Comparison of ENCODE assay signal across 19 cellular contexts in the genomic region with DNA sequence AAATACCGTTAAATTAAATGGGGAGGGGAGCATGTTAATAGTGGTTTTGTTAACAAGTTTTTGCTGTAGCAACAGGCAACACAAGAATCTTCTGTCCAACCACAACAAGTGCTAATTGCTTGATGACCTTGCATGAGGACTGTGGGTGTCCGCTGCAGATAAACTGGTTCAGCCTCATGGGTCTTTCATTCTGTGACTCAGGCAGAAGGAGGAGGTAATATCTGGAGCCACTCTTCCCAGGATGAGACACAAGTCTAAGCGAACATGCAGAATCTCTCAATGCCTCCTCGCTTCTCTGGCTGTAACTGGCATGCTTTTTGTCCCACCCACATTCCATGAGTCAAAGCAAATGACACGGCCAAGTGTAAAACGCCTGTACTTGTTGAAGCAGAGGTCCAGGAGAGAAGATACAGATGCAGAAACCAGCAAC. TPM values are rescaled to one million over a fixed set of nuclear protein-coding genes. Genes with fewer than 3 reads are reported as not detected.
DNase-seq lines count a peak whose midpoint lies in the region; ATAC-seq, FAIRE-seq and TF ChIP-seq lines count a peak whose summit lies in the region.
"Had no signal": no experiment of that assay in that cellular context is flagged by ENCODE, and none has a peak within 500 bp of the region (broad histone marks: within the 10 kb centered on the region; RNA-seq: fewer than 3 reads in every experiment).

No MANE protein-coding gene starts in this region.

- peaks cover 0 to 3% (median 3%) of the 10 kb centered on the region in 3 donors for H3K27me3 Mint-ChIP-seq in CD14-positive monocyte (ENCODE audit: low read depth in 3 of 3)

- H3K4me1 ChIP-seq in RWPE2 (ENCODE audit: insufficient read depth, poor library complexity, severe bottlenecking), result no peaks in the 10 kb centered on the region
- H3K4me1 ChIP-seq: HAP-1 had no signal

- DNase-seq in H54 (ENCODE audit: insufficient read length, low spot score) (no peak), RWPE2 (ENCODE audit: low spot score) (no peak), astrocyte of the hippocampus (ENCODE audit: low read depth, low spot score) (peak; percentile 5), islet precursor cell (peak; percentile 79), CD14-positive monocyte (ENCODE audit: low spot score) (no peak), frontal cortex (ENCODE audit: low spot score in 2 of 2) (no peak), NCI-H1436 (lab: John Stamatoyannopoulos, UW) (no peak), NCI-H1436 treated with DMSO at 0.1 percent for 48 hours (lab: John Stamatoyannopoulos, UW) (no peak)
- DNase-seq: C1 segment of cervical spinal cord, COR-L47, KG1, NCI-H1092, NCI-H187 treated with DMSO at 0.1 percent for 48 hours, NCI-H2171, NCI-H446, NCI-H69, RPMI8226 had no signal

- H3K27me3 ChIP-seq in RWPE2 (ENCODE audit: insufficient read depth, poor library complexity, severe bottlenecking), result peaks cover 11% of the 10 kb centered on the region

- no peaks in the 10 kb centered on the region for H3K9me3 ChIP-seq in RWPE2 (ENCODE audit: severe bottlenecking)
- H3K9me3 ChIP-seq: HAP-1 had no signal

- H3K9me3 Mint-ChIP-seq in CD14-positive monocyte, result peaks cover 0 to 3% (median 0%) of the 10 kb centered on the region in 7 donors

- H3K4me3 ChIP-seq in RWPE2 (ENCODE audit: severe bottlenecking), result no peak overlapping the region
- H3K4me3 ChIP-seq: HAP-1 had no signal

- no peaks in the 10 kb centered on the region for H3K36me3 Mint-ChIP-seq in CD14-positive monocyte

- ATAC-seq in RWPE2 (ENCODE audit: low read depth), result 0 out of 3 replicates have a peak, but pooled peaks have one; percentile 21

- H3K4me3 Mint-ChIP-seq in CD14-positive monocyte, result no peak overlapping the region

- H3K4me1 Mint-ChIP-seq in CD14-positive monocyte, result no peaks in the 10 kb centered on the region

- FAIRE-seq in H54 (lab: Jason Lieb, UNC) (peak; percentile 33), frontal cortex (lab: Jason Lieb, UNC) (no peak)

- H3K27ac Mint-ChIP-seq in CD14-positive monocyte, result no peak overlapping the region

- no peaks in the 10 kb centered on the region for H3K36me3 ChIP-seq in RWPE2 (ENCODE audit: low read depth)
- H3K36me3 ChIP-seq: HAP-1 had no signal

- TF ChIP-seq CTCF in RWPE2 (IDR thresholded peaks at IDR 0.05; ENCODE audit: poor library complexity, severe bottlenecking), result no peak
- TF ChIP-seq CTCF in CD14-positive monocyte (IDR thresholded peaks at IDR 0.05), result no peak

- no peak overlapping the region for H3K27ac ChIP-seq in RWPE2 (ENCODE audit: poor library complexity, severe bottlenecking)

- TF ChIP-seq POLR2A in H54 (IDR thresholded peaks at IDR 0.05; ENCODE audit: low read depth, low read length), result no peak

- intact Hi-C loops in CD14-positive monocyte (cut with micrococcal nuclease), result no loop called here

RNA-seq across cellular contexts. Expression of a gene that starts 56.6 kb away (rescaled TPM):
- not detected for polyA plus RNA-seq in CD14-positive monocyte
- total RNA-seq in frontal cortex, result 95.0 TPM
- total RNA-seq: M059J had no signal

Comparison
In these comparisons a context has a peak if more than half of its experiments do, and no peak if none do; other contexts are left out.
1. DNase-seq: peak in astrocyte of the hippocampus (single experiment) and islet precursor cell (single experiment); none in H54 (single experiment), RWPE2 (single experiment), CD14-positive monocyte (single experiment), frontal cortex (0 of 2), NCI-H1436 (single experiment) and NCI-H1436 treated with DMSO at 0.1 percent for 48 hours (single experiment).